Comparison of ENCODE assay signal across 9 cellular contexts in genomic region chr15:62059818-62060115, GRCh38. TPM values are rescaled to one million over a fixed set of nuclear protein-coding genes. Genes with fewer than 3 reads are reported as not detected.
DNase-seq lines count a peak whose midpoint lies in the region; ATAC-seq and TF ChIP-seq lines count a peak whose summit lies in the region.
"Had no signal": no experiment of that assay in that cellular context is flagged by ENCODE, and none has a peak within 500 bp of the region (broad histone marks: within the 10 kb centered on the region; RNA-seq: fewer than 3 reads in every experiment).

No MANE protein-coding gene starts in this region.

- H3K9me3 ChIP-seq in uterus, result no peaks in the 10 kb centered on the region

- peak overlapping the region; percentile 83 for H3K27ac ChIP-seq in C4-2B
- peak overlapping the region; percentile 86 to 96 for H3K27ac ChIP-seq in uterus

- intact Hi-C loops in uterus (cut with DNase I; ENCODE audit: low total_unique reads), result no loop called here

- H3K4me1 Mint-ChIP-seq in osteocyte (ENCODE audit: unreplicated experiment), result peaks cover 34% of the 10 kb centered on the region

- no peaks in the 10 kb centered on the region for H3K27me3 ChIP-seq in uterus

- peak overlapping the region; percentile 81 for H3K27ac Mint-ChIP-seq in osteocyte (ENCODE audit: unreplicated experiment)

- H3K9me3 Mint-ChIP-seq in osteocyte (ENCODE audit: unreplicated experiment), result no peaks in the 10 kb centered on the region

- no peaks in the 10 kb centered on the region for H3K4me1 ChIP-seq in uterus

- TF ChIP-seq POLR2A in uterus (IDR thresholded peaks at IDR 0.05), result no peak

- H3K36me3 Mint-ChIP-seq in osteocyte (ENCODE audit: unreplicated experiment), result peaks cover 3% of the 10 kb centered on the region

- peak; percentile 73 for ATAC-seq in GM19452 (IDR thresholded peaks at IDR 0.05; ENCODE audit: unreplicated experiment)
- ATAC-seq in HG03520 (IDR thresholded peaks at IDR 0.05; ENCODE audit: unreplicated experiment), result peak; percentile 64

- H3K4me3 Mint-ChIP-seq in osteocyte (ENCODE audit: unreplicated experiment), result peak overlapping the region; percentile 85

- DNase-seq in SHP77 (lab: John Stamatoyannopoulos, UW) (peak; percentile 52 to 58), germinal center (ENCODE audit: low spot score) (peak; percentile 82), osteocyte (ENCODE audit: extremely low spot score, unreplicated experiment) (no peak), uterus (peak in 1 of 2 donors; percentile 32)
- DNase-seq in activated effector memory CD4-positive, alpha-beta T cell treated with anti-CD3 and anti-CD28 coated beads, Interleukin-2, amount 50 U/mL, for 16 hours, result peak; percentile 85

- TF ChIP-seq CTCF in C4-2B (conservative IDR thresholded peaks at IDR 0.05) (no peak), osteocyte (IDR thresholded peaks at IDR 0.05) (no peak), uterus (IDR thresholded peaks at IDR 0.05) (no peak)

- peaks cover 6% of the 10 kb centered on the region for H3K27me3 Mint-ChIP-seq in osteocyte (ENCODE audit: unreplicated experiment)

- peak overlapping the region; percentile 87 to 93 for H3K4me3 ChIP-seq in uterus

- H3K36me3 ChIP-seq in uterus, result no peaks in the 10 kb centered on the region

RNA-seq across cellular contexts. Expression of gene VPS13C, which starts 0.5 kb away (rescaled TPM):
- total RNA-seq in osteocyte (60.2 and 67.5 TPM in 2 replicates), uterus (100 to 1,000 TPM in 2 of 4 donors, 10 to 100 TPM in 2; 68.2 to 165 (median 102) TPM)

RNA-seq across cellular contexts. Expression of gene C2CD4A, which starts 7.0 kb away (rescaled TPM):
- total RNA-seq in osteocyte (not detected in 2 replicates), uterus (under 1 TPM in 1 of 4 donors, not detected in 3; 0.21 TPM)
- total RNA-seq: T-helper 2 cell treated with Interferon-gamma antibody and Interleukin-4, amounts not matched to agents 100 ng/mL and 5 ng/mL, for 36 hours had no signal
